Comparison of ENCODE assay signal across 8 cellular contexts in genomic region chr2:19901201-19901457, GRCh38. TPM values are rescaled to one million over a fixed set of nuclear protein-coding genes. Genes with fewer than 3 reads are reported as not detected.
DNase-seq lines count a peak whose midpoint lies in the region; ATAC-seq and TF ChIP-seq lines count a peak whose summit lies in the region.

No MANE protein-coding gene starts in this region.

- ATAC-seq in GM19467 (IDR thresholded peaks at IDR 0.05; ENCODE audit: unreplicated experiment), result peak; percentile 1

- peaks cover 22 to 28% (median 22%) of the 10 kb centered on the region in 3 donors for H3K4me1 Mint-ChIP-seq in IgD-negative memory B cell
- peaks cover 39% of the 10 kb centered on the region for H3K4me1 Mint-ChIP-seq in chondrocyte (ENCODE audit: low read depth)

- H3K9me3 ChIP-seq in BLaER1 treated with 17β-estradiol and CSF1 and Interleukin-3, amounts not matched to agents 10 nM and 100 nM (replicated peaks in 1 of 11), result no peaks in the 10 kb centered on the region
- no peaks in the 10 kb centered on the region for H3K9me3 ChIP-seq in mononuclear cell (ENCODE audit: low read depth, low read length)

- peak overlapping the region; percentile 93 to 100 (median 98) for H3K27ac ChIP-seq in BLaER1 treated with 17β-estradiol and CSF1 and Interleukin-3, amounts not matched to agents 10 nM and 100 nM

- peaks cover 0 to 29% (median 19%) of the 10 kb centered on the region in 11 experiments; a peak in 12 of 22 replicates for H4K20me1 ChIP-seq in BLaER1 treated with 17β-estradiol and CSF1 and Interleukin-3, amounts not matched to agents 10 nM and 100 nM

- peak overlapping the region; percentile 88 to 97 (median 91) for H3K4me2 ChIP-seq in BLaER1 treated with 17β-estradiol and CSF1 and Interleukin-3, amounts not matched to agents 10 nM and 100 nM

- DNase-seq in chondrocyte (ENCODE audit: low spot score), result no peak
- no peak for DNase-seq in iPS-NIHi7 (ENCODE audit: extremely low spot score)
- no peak for DNase-seq in glomerular visceral epithelial cell (ENCODE audit: extremely low spot score)
- no peak for DNase-seq in activated CD8-positive, alpha-beta memory T cell treated with anti-CD3 and anti-CD28 coated beads, Interleukin-2, amount 50 U/mL, for 4 hours

- peak overlapping the region; percentile 99 to 100 (median 100) for H3K27ac Mint-ChIP-seq in IgD-negative memory B cell
- H3K27ac Mint-ChIP-seq in chondrocyte (ENCODE audit: unreplicated experiment), result peak overlapping the region; percentile 100

- peak overlapping the region; percentile 98 to 100 (median 99) for H3K4me3 Mint-ChIP-seq in IgD-negative memory B cell
- peak overlapping the region; percentile 87 for H3K4me3 Mint-ChIP-seq in chondrocyte (ENCODE audit: unreplicated experiment)

- peaks cover 36 to 49% (median 44%) of the 10 kb centered on the region in 10 experiments for H3K4me1 ChIP-seq in BLaER1 treated with 17β-estradiol and CSF1 and Interleukin-3, amounts not matched to agents 10 nM and 100 nM
- H3K4me1 ChIP-seq in mononuclear cell (ENCODE audit: insufficient read depth, low read length), result peaks cover 21% of the 10 kb centered on the region

- peaks cover 0 to 14% (median 0%) of the 10 kb centered on the region in 11 experiments; a peak in 3 of 22 replicates for H3K36me3 ChIP-seq in BLaER1 treated with 17β-estradiol and CSF1 and Interleukin-3, amounts not matched to agents 10 nM and 100 nM

- H3K36me3 Mint-ChIP-seq in IgD-negative memory B cell (peaks cover 3% of the 10 kb centered on the region), chondrocyte (ENCODE audit: low read depth) (peaks cover 2% of the 10 kb centered on the region)

- TF ChIP-seq CTCF in chondrocyte (IDR thresholded peaks at IDR 0.05), result no peak

- no peaks in the 10 kb centered on the region for H3K27me3 Mint-ChIP-seq in IgD-negative memory B cell
- H3K27me3 Mint-ChIP-seq in chondrocyte (ENCODE audit: low read depth), result no peaks in the 10 kb centered on the region

- H3K4me3 ChIP-seq in BLaER1 treated with 17β-estradiol and CSF1 and Interleukin-3, amounts not matched to agents 10 nM and 100 nM, result peak overlapping the region; percentile 77 to 91 (median 84)
- peak overlapping the region; percentile 87 for H3K4me3 ChIP-seq in mononuclear cell (ENCODE audit: low read length)

- H3K9ac ChIP-seq in BLaER1 treated with 17β-estradiol and CSF1 and Interleukin-3, amounts not matched to agents 10 nM and 100 nM, result peak overlapping the region; percentile 94 to 99 (median 98)

- H3K27me3 ChIP-seq in BLaER1 treated with 17β-estradiol and CSF1 and Interleukin-3, amounts not matched to agents 10 nM and 100 nM, result no peaks in the 10 kb centered on the region
- no peaks in the 10 kb centered on the region for H3K27me3 ChIP-seq in mononuclear cell (ENCODE audit: insufficient read depth, low read length)

- H3K9me3 Mint-ChIP-seq in IgD-negative memory B cell (peaks cover 3 to 4% (median 4%) of the 10 kb centered on the region in 3 donors), chondrocyte (ENCODE audit: low read depth) (no peaks in the 10 kb centered on the region)

RNA-seq across cellular contexts. Expression of gene TTC32, which starts 0.7 kb away (rescaled TPM):
- polyA plus RNA-seq in IgD-negative memory B cell, result 18.3 TPM
- total RNA-seq in chondrocyte, result 5.8 to 8.0 TPM (median 6.7 TPM) in 3 replicates
- 42.2 TPM for total RNA-seq in mononuclear cell
